8 cellular contexts compared by ENCODE assay signal in genomic region chr5:127757576-127757975, GRCh38. TPM values are rescaled to one million over a fixed set of nuclear protein-coding genes. Genes with fewer than 3 reads are reported as not detected.
DNase-seq lines count a peak whose midpoint lies in the region; ATAC-seq and TF ChIP-seq lines count a peak whose summit lies in the region.

No MANE protein-coding gene starts in this region.

- H3K4me1 Mint-ChIP-seq in activated T-cell treated with anti-CD3 and anti-CD28 coated beads, Interleukin-2, amount 50 U/mL, for 4 hours (ENCODE audit: low read depth) = no peaks in the 10 kb centered on the region

- intact Hi-C loops in lower lobe of right lung (cut with DNase I) = no loop called here

- no peaks in the 10 kb centered on the region for H3K9me3 ChIP-seq in lower lobe of right lung

- H3K4me3 Mint-ChIP-seq in activated T-cell treated with anti-CD3 and anti-CD28 coated beads, Interleukin-2, amount 50 U/mL, for 4 hours = no peak overlapping the region

- H3K4me3 ChIP-seq in GM12875 (ENCODE audit: low read depth, low read length) (no peak overlapping the region), lower lobe of right lung (no peak overlapping the region)

- no peaks in the 10 kb centered on the region for H3K36me3 ChIP-seq in lower lobe of right lung

- H3K27me3 ChIP-seq in lower lobe of right lung (ENCODE audit: low read depth) = no peaks in the 10 kb centered on the region

- H3K4me1 ChIP-seq in lower lobe of right lung = no peaks in the 10 kb centered on the region

- ATAC-seq in HG02678 (IDR thresholded peaks at IDR 0.05; ENCODE audit: unreplicated experiment) = peak; percentile 90
- peak; percentile 76 to 83 for ATAC-seq in lower lobe of right lung
- no peak for ATAC-seq in activated T-cell treated with anti-CD3 and anti-CD28 coated beads, Interleukin-2, amount 50 U/mL, for 4 hours

- DNase-seq in AML-193 (lab: John Stamatoyannopoulos, UW) (peak; percentile 58 to 59), NCI-H524 treated with DMSO at 0.1 percent for 48 hours (lab: John Stamatoyannopoulos, UW) (peak; percentile 68), cerebellar nuclear complex (lab: John Stamatoyannopoulos, UW) (peak; percentile 2 to 28), lower lobe of right lung (no peak), NCI-H2107 treated with DMSO at 0.1 percent for 48 hours (lab: John Stamatoyannopoulos, UW; ENCODE audit: unreplicated experiment) (no peak)
- DNase-seq in activated T-cell treated with anti-CD3 and anti-CD28 coated beads, Interleukin-2, amount 50 U/mL, for 4 hours = no peak

- no peak overlapping the region for H3K27ac ChIP-seq in lower lobe of right lung

- no peaks in the 10 kb centered on the region for H3K9me3 Mint-ChIP-seq in activated T-cell treated with anti-CD3 and anti-CD28 coated beads, Interleukin-2, amount 50 U/mL, for 4 hours

- no peaks in the 10 kb centered on the region for H3K27me3 Mint-ChIP-seq in activated T-cell treated with anti-CD3 and anti-CD28 coated beads, Interleukin-2, amount 50 U/mL, for 4 hours (ENCODE audit: low read depth)

- 0 out of 2 replicates have a peak, but pooled peaks have one; percentile 16 for TF ChIP-seq CTCF in GM12875 (IDR thresholded peaks at IDR 0.05; ENCODE audit: borderline replicate concordance, insufficient read depth, low read depth, low read length)
- TF ChIP-seq CTCF in lower lobe of right lung (IDR thresholded peaks at IDR 0.05) = peak; percentile 44

- H3K36me3 Mint-ChIP-seq in activated T-cell treated with anti-CD3 and anti-CD28 coated beads, Interleukin-2, amount 50 U/mL, for 4 hours (ENCODE audit: insufficient read depth) = no peaks in the 10 kb centered on the region

RNA-seq across cellular contexts. Expression of gene CCDC192, which starts 54.4 kb away (rescaled TPM):
- not detected for total RNA-seq in lower lobe of right lung
- not detected for total RNA-seq in activated T-cell treated with anti-CD3 and anti-CD28 coated beads, Interleukin-2, amount 50 U/mL, for 4 hours

Comparison
In these comparisons a context has a peak if more than half of its experiments do, and no peak if none do; other contexts are left out.
1. DNase-seq: peak in AML-193 (2 of 2), NCI-H524 treated with DMSO at 0.1 percent for 48 hours (single experiment) and cerebellar nuclear complex (2 of 2); none in lower lobe of right lung (single experiment), NCI-H2107 treated with DMSO at 0.1 percent for 48 hours (single experiment) and activated T-cell treated with anti-CD3 and anti-CD28 coated beads, Interleukin-2, amount 50 U/mL, for 4 hours (single experiment).
2. ATAC-seq: peak in HG02678 (single experiment) and lower lobe of right lung (2 of 2); none in activated T-cell treated with anti-CD3 and anti-CD28 coated beads, Interleukin-2, amount 50 U/mL, for 4 hours (0 of 2).